Comparison of ENCODE assay signal across 21 cellular contexts in the genomic region with DNA sequence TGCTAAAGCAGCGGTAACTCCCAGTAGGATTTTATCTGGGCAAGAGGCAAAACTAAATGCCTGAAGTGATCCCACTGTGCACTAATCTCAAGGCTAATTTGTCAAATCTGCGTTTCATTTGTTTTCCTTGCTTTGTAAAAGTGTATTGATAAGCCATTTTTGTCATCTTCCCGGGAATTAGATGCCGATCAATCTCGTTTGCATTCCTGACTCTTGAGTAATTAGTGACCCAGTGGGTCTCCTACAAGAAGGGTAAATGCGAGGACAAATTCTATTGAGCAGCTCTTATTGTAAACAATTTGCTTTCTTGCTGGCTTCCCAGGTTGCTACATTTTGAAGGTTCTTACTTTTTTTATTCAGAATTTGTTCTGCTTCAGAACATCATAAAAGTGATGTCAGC.
A peak's percentile ranks its signal among the peaks of the same experiment; 100 is the strongest.
DNase-seq lines count a peak whose midpoint lies in the region; ATAC-seq, FAIRE-seq and TF ChIP-seq lines count a peak whose summit lies in the region.
"Had no signal": no experiment of that assay in that cellular context is flagged by ENCODE, and none has a peak within 500 bp of the region (broad histone marks: within the 10 kb centered on the region; RNA-seq: fewer than 3 reads in every experiment).

No MANE protein-coding gene starts in this region.

- peaks cover 9% of the 10 kb centered on the region; the same call in 1 of the 2 replicates for H3K9me2 ChIP-seq in GM23338 (ENCODE audit: insufficient read depth)

- POLR2A ChIA-PET in WTC11 (lab: Charles Lee): no interaction called here

- no peaks in the 10 kb centered on the region for H3K9me3 Mint-ChIP-seq in GM23338
- H3K9me3 Mint-ChIP-seq in neural progenitor cell: peaks cover 12% of the 10 kb centered on the region
- H3K9me3 Mint-ChIP-seq in WTC11: peaks cover 8% of the 10 kb centered on the region
- H3K9me3 Mint-ChIP-seq: CD4-positive, alpha-beta T cell; CD8-positive, alpha-beta T cell had no signal

- H3K27me3 Mint-ChIP-seq in GM23338 (ENCODE audit: insufficient read depth, low read depth, poor library complexity) (peaks cover 3% of the 10 kb centered on the region), neural progenitor cell (ENCODE audit: insufficient read depth, low read depth) (peaks cover 7% of the 10 kb centered on the region), WTC11 (ENCODE audit: low read depth) (peaks cover 45% of the 10 kb centered on the region)
- H3K27me3 Mint-ChIP-seq: B cell had no signal

- H3K4me2 ChIP-seq in GM23338 (peak overlapping the region; percentile 46; the same call in 1 of the 2 replicates), neural progenitor cell (peak overlapping the region; percentile 28)
- H3K4me2 ChIP-seq: A549; BLaER1 treated with 17β-estradiol and CSF1 and Interleukin-3, amounts not matched to agents 10 nM and 100 nM had no signal

- H3K4me1 ChIP-seq in GM23338 (ENCODE audit: insufficient read depth): no peaks in the 10 kb centered on the region
- peaks cover 19% of the 10 kb centered on the region for H3K4me1 ChIP-seq in neural progenitor cell
- H3K4me1 ChIP-seq: A549, Caco-2 had no signal

- H2AFZ ChIP-seq in GM23338 (no peak overlapping the region), neural progenitor cell (replicated peaks) (no peak overlapping the region)

- H3K4me3 Mint-ChIP-seq in GM23338 (no peak overlapping the region), neural progenitor cell (no peak overlapping the region), WTC11 (no peak overlapping the region)
- H3K4me3 Mint-ChIP-seq: B cell; CD4-positive, alpha-beta T cell; CD8-positive, alpha-beta T cell had no signal

- DNase-seq in GM23338 (ENCODE audit: low spot score): no peak
- DNase-seq in neural progenitor cell (ENCODE audit: low spot score): peak; percentile 53
- no peak for DNase-seq in WTC11 (ENCODE audit: low spot score)
- no peak for DNase-seq in NCI-H82 (lab: John Stamatoyannopoulos, UW)
- DNase-seq: AML-193; Caco-2; Calu3; CD4-positive, alpha-beta T cell; CD8-positive, alpha-beta T cell; DMS79 treated with DMSO at 0.1 percent for 48 hours; GF-D8 had no signal

- H4K20me1 ChIP-seq in GM23338 (replicated peaks; ENCODE audit: insufficient read depth) (no peaks in the 10 kb centered on the region), neural progenitor cell (ENCODE audit: low read depth) (no peaks in the 10 kb centered on the region)
- H4K20me1 ChIP-seq: BLaER1 treated with 17β-estradiol and CSF1 and Interleukin-3, amounts not matched to agents 10 nM and 100 nM had no signal

- H3K9me3 ChIP-seq in neural progenitor cell (ENCODE audit: low read depth): no peaks in the 10 kb centered on the region
- H3K9me3 ChIP-seq: A549, Caco-2 had no signal

- H3K36me3 Mint-ChIP-seq in GM23338 (ENCODE audit: low read depth) (no peaks in the 10 kb centered on the region), neural progenitor cell (no peaks in the 10 kb centered on the region), WTC11 (no peaks in the 10 kb centered on the region)
- H3K36me3 Mint-ChIP-seq: CD8-positive, alpha-beta T cell had no signal

- TF ChIP-seq CTCF in GM23338 (conservative IDR thresholded peaks at IDR 0.05; ENCODE audit: low read depth in 2 of 2) (no peak), neural progenitor cell (IDR thresholded peaks at IDR 0.05) (no peak), WTC11 (IDR thresholded peaks at IDR 0.05) (no peak)

- peak; percentile 57 for FAIRE-seq in endometrium (lab: Jason Lieb, UNC)
- FAIRE-seq: A549, D721Med, G401.6, GM12891, GM19239 had no signal

- H3K4me1 Mint-ChIP-seq in GM23338: peaks cover 13% of the 10 kb centered on the region
- peaks cover 31% of the 10 kb centered on the region for H3K4me1 Mint-ChIP-seq in neural progenitor cell
- H3K4me1 Mint-ChIP-seq in WTC11: peaks cover 15% of the 10 kb centered on the region
- H3K4me1 Mint-ChIP-seq: B cell had no signal

- CTCF ChIA-PET in WTC11 (lab: Charles Lee): no interaction called here

- no peak overlapping the region for H3K4me3 ChIP-seq in GM23338
- H3K4me3 ChIP-seq in neural progenitor cell: no peak overlapping the region
- H3K4me3 ChIP-seq: A549; BLaER1 treated with 17β-estradiol and CSF1 and Interleukin-3, amounts not matched to agents 10 nM and 100 nM had no signal

- no peaks in the 10 kb centered on the region for H3K79me2 ChIP-seq in GM23338 (replicated peaks; ENCODE audit: insufficient read depth)
- no peaks in the 10 kb centered on the region for H3K79me2 ChIP-seq in neural progenitor cell (ENCODE audit: low read depth)

- H3K27ac ChIP-seq in GM23338 (ENCODE audit: low read depth) (no peak overlapping the region), neural progenitor cell (peak overlapping the region; percentile 33)
- H3K27ac ChIP-seq: 22Rv1; A549; BLaER1 treated with 17β-estradiol and CSF1 and Interleukin-3, amounts not matched to agents 10 nM and 100 nM; C4-2B had no signal

- H3F3A ChIP-seq in GM23338 (replicated peaks; ENCODE audit: low read depth): no peaks in the 10 kb centered on the region
- peaks cover 19% of the 10 kb centered on the region for H3F3A ChIP-seq in neural progenitor cell (ENCODE audit: low read depth)

- H3K27ac Mint-ChIP-seq in GM23338: no peak overlapping the region
- no peak overlapping the region for H3K27ac Mint-ChIP-seq in neural progenitor cell
- H3K27ac Mint-ChIP-seq in WTC11: no peak overlapping the region
- H3K27ac Mint-ChIP-seq: B cell; CD4-positive, alpha-beta T cell; CD8-positive, alpha-beta T cell had no signal

- no peak overlapping the region for H3K9ac ChIP-seq in neural progenitor cell
- H3K9ac ChIP-seq: BLaER1 treated with 17β-estradiol and CSF1 and Interleukin-3, amounts not matched to agents 10 nM and 100 nM had no signal

- H3K27me3 ChIP-seq in GM23338 (ENCODE audit: insufficient read depth) (no peaks in the 10 kb centered on the region), neural progenitor cell (no peaks in the 10 kb centered on the region)
- H3K27me3 ChIP-seq: BLaER1 treated with 17β-estradiol and CSF1 and Interleukin-3, amounts not matched to agents 10 nM and 100 nM had no signal

- H3K36me3 ChIP-seq in GM23338 (ENCODE audit: insufficient read depth): no peaks in the 10 kb centered on the region
- no peaks in the 10 kb centered on the region for H3K36me3 ChIP-seq in neural progenitor cell
- H3K36me3 ChIP-seq: BLaER1 treated with 17β-estradiol and CSF1 and Interleukin-3, amounts not matched to agents 10 nM and 100 nM had no signal

- ATAC-seq in GM23338 (no peak), WTC11 (no peak; the same call in 1 of the 2 replicates)
- ATAC-seq: A549; CD8-positive, alpha-beta T cell had no signal

TF ChIP-seq in GM23338, 12 proteins besides CTCF, POLR2A, EP300 and RAD21 (continues in another document):
- no peak for TF ChIP-seq STAT1 (IDR thresholded peaks at IDR 0.05; ENCODE audit: unreplicated experiment)
- TF ChIP-seq NANOG (IDR thresholded peaks at IDR 0.05; ENCODE audit: borderline replicate concordance): no peak

TF ChIP-seq in WTC11, 78 proteins besides CTCF, POLR2A, EP300 and RAD21:
- TF ChIP-seq NFE2L1 (CRISPR knock-in tag; IDR thresholded peaks at IDR 0.05): no peak
- no peak for TF ChIP-seq TEAD4 (CRISPR knock-in tag; IDR thresholded peaks at IDR 0.05)
- TF ChIP-seq, protein P1, sequence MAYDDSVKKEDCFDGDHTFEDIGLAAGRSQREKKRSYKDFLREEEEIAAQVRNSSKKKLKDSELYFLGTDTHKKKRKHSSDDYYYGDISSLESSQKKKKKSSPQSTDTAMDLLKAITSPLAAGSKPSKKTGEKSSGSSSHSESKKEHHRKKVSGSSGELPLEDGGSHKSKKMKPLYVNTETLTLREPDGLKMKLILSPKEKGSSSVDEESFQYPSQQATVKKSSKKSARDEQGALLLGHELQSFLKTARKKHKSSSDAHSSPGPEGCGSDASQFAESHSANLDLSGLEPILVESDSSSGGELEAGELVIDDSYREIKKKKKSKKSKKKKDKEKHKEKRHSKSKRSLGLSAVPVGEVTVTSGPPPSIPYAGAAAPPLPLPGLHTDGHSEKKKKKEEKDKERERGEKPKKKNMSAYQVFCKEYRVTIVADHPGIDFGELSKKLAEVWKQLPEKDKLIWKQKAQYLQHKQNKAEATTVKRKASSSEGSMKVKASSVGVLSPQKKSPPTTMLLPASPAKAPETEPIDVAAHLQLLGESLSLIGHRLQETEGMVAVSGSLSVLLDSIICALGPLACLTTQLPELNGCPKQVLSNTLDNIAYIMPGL (CRISPR knock-in tag; IDR thresholded peaks at IDR 0.05): no peak
- no peak for TF ChIP-seq NR2C2 (CRISPR knock-in tag; IDR thresholded peaks at IDR 0.05)
